Comparison of ENCODE assay signal across 24 cellular contexts in the genomic region with DNA sequence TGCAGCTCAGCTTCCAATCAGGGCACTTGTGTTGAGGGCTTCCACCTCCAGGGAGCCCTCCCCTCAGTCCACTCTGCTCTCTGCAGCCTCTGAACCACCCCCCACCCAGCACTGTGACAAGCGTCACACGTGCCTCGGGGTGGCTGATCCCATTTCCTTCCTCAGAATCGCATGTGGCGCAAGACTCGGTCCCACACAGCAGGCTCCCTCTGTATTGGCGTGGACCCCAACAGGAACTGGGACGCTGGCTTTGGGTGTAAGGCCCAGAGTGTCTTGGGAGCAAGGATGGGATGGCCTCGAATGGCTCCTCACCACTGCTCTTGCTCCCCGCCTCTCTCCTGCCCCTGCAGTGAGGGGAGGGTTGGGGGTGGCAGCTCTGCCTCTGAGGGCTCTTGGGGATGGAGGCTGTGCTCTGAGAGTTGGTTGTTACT. TPM values are rescaled to one million over a fixed set of nuclear protein-coding genes. Genes with fewer than 3 reads are reported as not detected.
"Had no signal": no experiment of that assay in that cellular context is flagged by ENCODE, and none has a peak within 500 bp of the region (broad histone marks: within the 10 kb centered on the region; RNA-seq: fewer than 3 reads in every experiment).

No MANE protein-coding gene starts in this region.

- DNase-seq: activated CD4-positive, alpha-beta memory T cell treated with anti-CD3 and anti-CD28 coated beads for 36 hours; activated CD4-positive, alpha-beta T cell treated with anti-CD3 and anti-CD28 coated beads for 36 hours; activated naive CD8-positive, alpha-beta T cell treated with anti-CD3 and anti-CD28 coated beads for 36 hours; brain microvascular endothelial cell; cortex of kidney; effector memory CD8-positive, alpha-beta T cell; foreskin melanocyte; heart left ventricle; immature natural killer cell; left colon; SK-N-SH; stimulated activated CD4-positive, alpha-beta T cell treated with anti-CD3 and anti-CD28 coated beads, Interleukin-12 subunit alpha, Interleukin-12 subunit beta, amount 100 ng/mL, for 4 hours; stimulated activated CD4-positive, alpha-beta T cell treated with anti-CD3 and anti-CD28 coated beads, Interleukin-2, amount 100 ng/mL, for 24 hours; stomach; T-helper 1 cell; WERI-Rb-1 had no signal

- H3K9me3 Mint-ChIP-seq: activated CD4-positive, alpha-beta memory T cell treated with anti-CD3 and anti-CD28 coated beads for 36 hours; central memory CD8-positive, alpha-beta T cell; effector memory CD8-positive, alpha-beta T cell; natural killer cell treated with Interleukin-12 subunit alpha and Interleukin-12 subunit beta and Interleukin-15 and Interleukin-18, amount 100 ng/mL, for 72 hours had no signal

- H3K9me3 ChIP-seq: SK-N-SH, stomach, thoracic aorta had no signal

- ATAC-seq: activated CD4-positive, alpha-beta T cell treated with anti-CD3 and anti-CD28 coated beads for 36 hours; effector memory CD8-positive, alpha-beta T cell; left colon; natural killer cell treated with Interleukin-12 subunit alpha and Interleukin-12 subunit beta and Interleukin-15 and Interleukin-18, amount 100 ng/mL, for 72 hours had no signal

- H3K36me3 Mint-ChIP-seq: activated CD4-positive, alpha-beta memory T cell treated with anti-CD3 and anti-CD28 coated beads for 36 hours; activated naive CD8-positive, alpha-beta T cell treated with anti-CD3 and anti-CD28 coated beads for 36 hours; immature natural killer cell; natural killer cell treated with Interleukin-12 subunit alpha and Interleukin-12 subunit beta and Interleukin-15 and Interleukin-18, amount 100 ng/mL, for 72 hours had no signal

- H3K27me3 ChIP-seq: brain microvascular endothelial cell, heart left ventricle, stomach had no signal

- H3K36me3 ChIP-seq: brain microvascular endothelial cell, heart left ventricle, stomach, thoracic aorta, WERI-Rb-1 had no signal

- H3K4me3 ChIP-seq: heart left ventricle, stomach, thoracic aorta had no signal

- H3K27ac ChIP-seq: brain microvascular endothelial cell, heart left ventricle, stomach, thoracic aorta, WERI-Rb-1 had no signal

- H3K27ac Mint-ChIP-seq: activated CD4-positive, alpha-beta memory T cell treated with anti-CD3 and anti-CD28 coated beads for 36 hours; activated CD4-positive, alpha-beta T cell treated with anti-CD3 and anti-CD28 coated beads for 36 hours; activated naive CD8-positive, alpha-beta T cell treated with anti-CD3 and anti-CD28 coated beads for 36 hours; effector memory CD8-positive, alpha-beta T cell; immature natural killer cell; natural killer cell treated with Interleukin-12 subunit alpha and Interleukin-12 subunit beta and Interleukin-15 and Interleukin-18, amount 100 ng/mL, for 72 hours had no signal

- H3K4me1 Mint-ChIP-seq: activated CD4-positive, alpha-beta T cell treated with anti-CD3 and anti-CD28 coated beads for 36 hours; central memory CD8-positive, alpha-beta T cell had no signal

- H3K4me3 Mint-ChIP-seq: activated CD4-positive, alpha-beta memory T cell treated with anti-CD3 and anti-CD28 coated beads for 36 hours; activated CD4-positive, alpha-beta T cell treated with anti-CD3 and anti-CD28 coated beads for 36 hours; activated naive CD8-positive, alpha-beta T cell treated with anti-CD3 and anti-CD28 coated beads for 36 hours; central memory CD8-positive, alpha-beta T cell; effector memory CD8-positive, alpha-beta T cell; immature natural killer cell; natural killer cell treated with Interleukin-12 subunit alpha and Interleukin-12 subunit beta and Interleukin-15 and Interleukin-18, amount 100 ng/mL, for 72 hours had no signal

- H3K27me3 Mint-ChIP-seq: activated CD4-positive, alpha-beta memory T cell treated with anti-CD3 and anti-CD28 coated beads for 36 hours; activated CD4-positive, alpha-beta T cell treated with anti-CD3 and anti-CD28 coated beads for 36 hours; activated naive CD8-positive, alpha-beta T cell treated with anti-CD3 and anti-CD28 coated beads for 36 hours; natural killer cell treated with Interleukin-12 subunit alpha and Interleukin-12 subunit beta and Interleukin-15 and Interleukin-18, amount 100 ng/mL, for 72 hours had no signal

RNA-seq across cellular contexts. Expression of gene CPA1, which starts 4.1 kb away (rescaled TPM):
- total RNA-seq: activated CD4-positive, alpha-beta memory T cell treated with anti-CD3 and anti-CD28 coated beads for 36 hours; activated CD4-positive, alpha-beta T cell treated with anti-CD3 and anti-CD28 coated beads for 36 hours; activated naive CD8-positive, alpha-beta T cell treated with anti-CD3 and anti-CD28 coated beads for 36 hours; lung microvascular endothelial cell; natural killer cell treated with Interleukin-12 subunit alpha and Interleukin-12 subunit beta and Interleukin-15 and Interleukin-18, amount 100 ng/mL, for 72 hours; pulmonary artery endothelial cell; stomach had no signal
- polyA plus RNA-seq: immature natural killer cell had no signal

RNA-seq across cellular contexts. Expression of gene CPA5, which starts 39.8 kb away (rescaled TPM):
- total RNA-seq: fibroblast of lung; heart left ventricle; left colon; lung microvascular endothelial cell; natural killer cell treated with Interleukin-12 subunit alpha and Interleukin-12 subunit beta and Interleukin-15 and Interleukin-18, amount 100 ng/mL, for 72 hours; omental fat pad; pulmonary artery endothelial cell; stomach; thoracic aorta; urinary bladder had no signal
- polyA plus RNA-seq: fibroblast of lung, heart left ventricle, immature natural killer cell had no signal
